Comparison of ENCODE assay signal across 38 cellular contexts in genomic region chr1:40239626-40240025, GRCh38. TPM values are rescaled to one million over a fixed set of nuclear protein-coding genes. Genes with fewer than 3 reads are reported as not detected.
"Had no signal": no experiment of that assay in that cellular context is flagged by ENCODE, and none has a peak within 500 bp of the region (broad histone marks: within the 10 kb centered on the region; RNA-seq: fewer than 3 reads in every experiment).

No MANE protein-coding gene starts in this region.

- H3K27me3 ChIP-seq: breast epithelium, esophagus muscularis mucosa, gastroesophageal sphincter had no signal

- H3K27me3 Mint-ChIP-seq: activated CD4-positive, alpha-beta memory T cell treated with anti-CD3 and anti-CD28 coated beads, Interleukin-2, amount 10 ng/mL, durations not matched to agents 7 days and 5 days; activated CD4-positive, alpha-beta T cell treated with anti-CD3 and anti-CD28 coated beads, Interleukin-2, amount 10 ng/mL, durations not matched to agents 24 days and 14 days; activated naive CD4-positive, alpha-beta T cell treated with anti-CD3 and anti-CD28 coated beads, Interleukin-2, amount 50 U/mL, for 24 hours; activated naive CD8-positive, alpha-beta T cell treated with anti-CD3 and anti-CD28 coated beads, Interleukin-2, amount 50 U/mL, for 24 hours; activated T-cell treated with anti-CD3 and anti-CD28 coated beads, Interleukin-2, amount 50 U/mL, for 24 hours; dendritic cell treated with granulocyte-macrophage colony-stimulating factor and Interleukin-4, amounts not matched to agents 40 ng/mL and 50 ng/mL, for 4 days; natural killer cell treated with Interleukin-12 subunit alpha and Interleukin-12 subunit beta and Interleukin-15 and Interleukin-18, amount 100 ng/mL, for 72 hours; stimulated activated naive CD8-positive, alpha-beta T cell treated with anti-CD3 and anti-CD28 coated beads, Interleukin-15, Interleukin-2, amounts not matched to agents 100 ng/mL and 50 ng/mL, for 24 hours had no signal

- H3K4me1 ChIP-seq: breast epithelium, gastroesophageal sphincter had no signal

- ATAC-seq: activated naive CD8-positive, alpha-beta T cell treated with anti-CD3 and anti-CD28 coated beads, Interleukin-2, amount 50 U/mL, for 24 hours; gastroesophageal sphincter; left colon; natural killer cell treated with Interleukin-12 subunit alpha and Interleukin-12 subunit beta and Interleukin-15 and Interleukin-18, amount 100 ng/mL, for 72 hours; right cardiac atrium; stimulated activated effector memory CD8-positive, alpha-beta T cell treated with anti-CD3 and anti-CD28 coated beads, Interleukin-12 subunit alpha, Interleukin-12 subunit beta, amount 100 ng/mL, for 72 hours had no signal

- H3K9me3 ChIP-seq: breast epithelium, esophagus muscularis mucosa, gastroesophageal sphincter, thoracic aorta had no signal

- H3K4me3 Mint-ChIP-seq: activated CD4-positive, alpha-beta memory T cell treated with anti-CD3 and anti-CD28 coated beads, Interleukin-2, amount 10 ng/mL, durations not matched to agents 7 days and 5 days; activated CD4-positive, alpha-beta T cell treated with anti-CD3 and anti-CD28 coated beads, Interleukin-2, amount 10 ng/mL, durations not matched to agents 24 days and 14 days; activated naive CD4-positive, alpha-beta T cell treated with anti-CD3 and anti-CD28 coated beads, Interleukin-2, amount 50 U/mL, for 24 hours; activated naive CD8-positive, alpha-beta T cell treated with anti-CD3 and anti-CD28 coated beads, Interleukin-2, amount 50 U/mL, for 24 hours; activated T-cell treated with anti-CD3 and anti-CD28 coated beads, Interleukin-2, amount 50 U/mL, for 24 hours; dendritic cell treated with granulocyte-macrophage colony-stimulating factor and Interleukin-4, amounts not matched to agents 40 ng/mL and 50 ng/mL, for 4 days; endodermal cell; natural killer cell treated with Interleukin-12 subunit alpha and Interleukin-12 subunit beta and Interleukin-15 and Interleukin-18, amount 100 ng/mL, for 72 hours; stimulated activated effector memory CD8-positive, alpha-beta T cell treated with anti-CD3 and anti-CD28 coated beads, Interleukin-12 subunit alpha, Interleukin-12 subunit beta, amount 100 ng/mL, for 72 hours; stimulated activated naive CD8-positive, alpha-beta T cell treated with anti-CD3 and anti-CD28 coated beads, Interleukin-15, Interleukin-2, amounts not matched to agents 100 ng/mL and 50 ng/mL, for 24 hours; T-helper 1 cell treated with Interleukin-12 subunit alpha and Interleukin-12 subunit beta and Interleukin-4 antibody, amounts not matched to agents 30 μg/mL and 1 μg/mL, for 36 hours had no signal

- H3K4me1 Mint-ChIP-seq: endodermal cell had no signal

- DNase-seq: activated CD4-positive, alpha-beta memory T cell treated with anti-CD3 and anti-CD28 coated beads, Interleukin-2, amount 10 ng/mL, durations not matched to agents 7 days and 5 days; activated CD4-positive, alpha-beta T cell treated with anti-CD3 and anti-CD28 coated beads, Interleukin-2, amount 10 ng/mL, durations not matched to agents 24 days and 14 days; activated CD4-positive, CD25-positive, alpha-beta regulatory T cell treated with anti-CD3 and anti-CD28 coated beads, Interleukin-2, amount 50 U/mL, for 72 hours; activated CD8-positive, alpha-beta memory T cell treated with anti-CD3 and anti-CD28 coated beads, Interleukin-2, amount 50 U/mL, for 48 hours; activated naive CD8-positive, alpha-beta T cell treated with anti-CD3 and anti-CD28 coated beads, Interleukin-2, amount 50 U/mL, for 24 hours; activated T-cell treated with anti-CD3 and anti-CD28 coated beads, Interleukin-2, amount 50 U/mL, for 24 hours; amygdala; central memory CD4-positive, alpha-beta T cell; endodermal cell; head of caudate nucleus; hippocampal formation; left colon; mesenchymal stem cell; posterior cingulate gyrus; right cardiac atrium; stimulated activated CD4-positive, alpha-beta T cell treated with anti-CD3 and anti-CD28 coated beads, Interleukin-12 subunit alpha, Interleukin-12 subunit beta, amount 100 ng/mL, for 4 hours; stimulated activated CD4-positive, alpha-beta T cell treated with anti-CD3 and anti-CD28 coated beads, Interleukin-4, amount 100 ng/mL, for 24 hours; SW 1271; T1000; trophoblast cell; WERI-Rb-1 had no signal

- H3K27ac ChIP-seq: breast epithelium, esophagus muscularis mucosa, gastroesophageal sphincter, thoracic aorta, WERI-Rb-1 had no signal

- H3K4me3 ChIP-seq: breast epithelium, esophagus muscularis mucosa, gastroesophageal sphincter, thoracic aorta had no signal

- H3K27ac Mint-ChIP-seq: activated CD4-positive, alpha-beta memory T cell treated with anti-CD3 and anti-CD28 coated beads, Interleukin-2, amount 10 ng/mL, durations not matched to agents 7 days and 5 days; activated naive CD8-positive, alpha-beta T cell treated with anti-CD3 and anti-CD28 coated beads, Interleukin-2, amount 50 U/mL, for 24 hours; dendritic cell treated with granulocyte-macrophage colony-stimulating factor and Interleukin-4, amounts not matched to agents 40 ng/mL and 50 ng/mL, for 4 days; endodermal cell; natural killer cell treated with Interleukin-12 subunit alpha and Interleukin-12 subunit beta and Interleukin-15 and Interleukin-18, amount 100 ng/mL, for 72 hours; stimulated activated effector memory CD8-positive, alpha-beta T cell treated with anti-CD3 and anti-CD28 coated beads, Interleukin-12 subunit alpha, Interleukin-12 subunit beta, amount 100 ng/mL, for 72 hours; stimulated activated naive CD8-positive, alpha-beta T cell treated with anti-CD3 and anti-CD28 coated beads, Interleukin-15, Interleukin-2, amounts not matched to agents 100 ng/mL and 50 ng/mL, for 24 hours; T-helper 1 cell treated with Interleukin-12 subunit alpha and Interleukin-12 subunit beta and Interleukin-4 antibody, amounts not matched to agents 30 μg/mL and 1 μg/mL, for 36 hours had no signal

- H3K9me3 Mint-ChIP-seq: activated CD4-positive, alpha-beta memory T cell treated with anti-CD3 and anti-CD28 coated beads, Interleukin-2, amount 10 ng/mL, durations not matched to agents 7 days and 5 days; activated CD4-positive, alpha-beta T cell treated with anti-CD3 and anti-CD28 coated beads, Interleukin-2, amount 10 ng/mL, durations not matched to agents 24 days and 14 days; activated naive CD4-positive, alpha-beta T cell treated with anti-CD3 and anti-CD28 coated beads, Interleukin-2, amount 50 U/mL, for 24 hours; activated naive CD8-positive, alpha-beta T cell treated with anti-CD3 and anti-CD28 coated beads, Interleukin-2, amount 50 U/mL, for 24 hours; activated T-cell treated with anti-CD3 and anti-CD28 coated beads, Interleukin-2, amount 50 U/mL, for 24 hours; dendritic cell treated with granulocyte-macrophage colony-stimulating factor and Interleukin-4, amounts not matched to agents 40 ng/mL and 50 ng/mL, for 4 days; endodermal cell; natural killer cell treated with Interleukin-12 subunit alpha and Interleukin-12 subunit beta and Interleukin-15 and Interleukin-18, amount 100 ng/mL, for 72 hours; stimulated activated effector memory CD8-positive, alpha-beta T cell treated with anti-CD3 and anti-CD28 coated beads, Interleukin-12 subunit alpha, Interleukin-12 subunit beta, amount 100 ng/mL, for 72 hours; stimulated activated naive CD8-positive, alpha-beta T cell treated with anti-CD3 and anti-CD28 coated beads, Interleukin-15, Interleukin-2, amounts not matched to agents 100 ng/mL and 50 ng/mL, for 24 hours; T-helper 1 cell treated with Interleukin-12 subunit alpha and Interleukin-12 subunit beta and Interleukin-4 antibody, amounts not matched to agents 30 μg/mL and 1 μg/mL, for 36 hours had no signal

- H3K36me3 ChIP-seq: breast epithelium had no signal

- FAIRE-seq: keratinocyte, urothelium cell line had no signal

RNA-seq across cellular contexts. Expression of gene TMCO2, which starts 8.1 kb away (rescaled TPM):
- total RNA-seq: activated CD4-positive, alpha-beta memory T cell treated with anti-CD3 and anti-CD28 coated beads, Interleukin-2, amount 10 ng/mL, durations not matched to agents 7 days and 5 days; activated CD4-positive, alpha-beta T cell treated with anti-CD3 and anti-CD28 coated beads, Interleukin-2, amount 10 ng/mL, durations not matched to agents 24 days and 14 days; breast epithelium; endodermal cell; esophagus muscularis mucosa; gastroesophageal sphincter; left colon; lower leg skin; myocyte; natural killer cell treated with Interleukin-12 subunit alpha and Interleukin-12 subunit beta and Interleukin-15 and Interleukin-18, amount 100 ng/mL, for 72 hours; omental fat pad; right cardiac atrium; skeletal muscle tissue; subcutaneous adipose tissue; thoracic aorta had no signal
- polyA plus RNA-seq: keratinocyte, right cardiac atrium had no signal
